In genomic region chr2:235863414-235863813, GRCh38 we compare ENCODE assay signal across 31 cellular contexts.
"Had no signal": no experiment of that assay in that cellular context is flagged by ENCODE, and none has a peak within 500 bp of the region (broad histone marks: within the 10 kb centered on the region; RNA-seq: fewer than 3 reads in every experiment).

No MANE protein-coding gene starts in this region.

- H3K36me3 Mint-ChIP-seq: activated naive CD4-positive, alpha-beta T cell treated with anti-CD3 and anti-CD28 coated beads, Interleukin-2, amount 50 U/mL, for 24 hours; activated naive CD8-positive, alpha-beta T cell treated with anti-CD3 and anti-CD28 coated beads for 36 hours had no signal

- FAIRE-seq: frontal cortex had no signal

- H3K27ac Mint-ChIP-seq: activated CD4-positive, alpha-beta memory T cell treated with anti-CD3 and anti-CD28 coated beads, Interleukin-2, amount 10 ng/mL, durations not matched to agents 7 days and 5 days; activated CD4-positive, alpha-beta T cell treated with anti-CD3 and anti-CD28 coated beads, Interleukin-2, amount 10 ng/mL, durations not matched to agents 7 days and 5 days; activated naive CD4-positive, alpha-beta T cell treated with anti-CD3 and anti-CD28 coated beads, Interleukin-2, amount 50 U/mL, for 24 hours; activated naive CD8-positive, alpha-beta T cell treated with anti-CD3 and anti-CD28 coated beads for 36 hours; activated naive CD8-positive, alpha-beta T cell treated with anti-CD3 and anti-CD28 coated beads, Interleukin-2, amount 50 U/mL, for 24 hours; activated T-cell treated with anti-CD3 and anti-CD28 coated beads, Interleukin-2, amount 50 U/mL, for 24 hours; activated T-cell treated with anti-CD3 and anti-CD28 coated beads, Interleukin-2, amount 50 U/mL, for 72 hours; dendritic cell treated with granulocyte-macrophage colony-stimulating factor and Interleukin-4, amounts not matched to agents 40 ng/mL and 50 ng/mL, for 4 days; endodermal cell had no signal

- H3K9me3 ChIP-seq: adrenal gland, body of pancreas, breast epithelium, colonic mucosa had no signal

- H3K36me3 ChIP-seq: adrenal gland, breast epithelium, cardiac muscle cell, colonic mucosa had no signal

- H3K4me1 Mint-ChIP-seq: activated CD4-positive, alpha-beta memory T cell treated with anti-CD3 and anti-CD28 coated beads, Interleukin-2, amount 10 ng/mL, durations not matched to agents 7 days and 5 days; activated CD4-positive, alpha-beta T cell treated with anti-CD3 and anti-CD28 coated beads, Interleukin-2, amount 10 ng/mL, durations not matched to agents 7 days and 5 days; activated naive CD4-positive, alpha-beta T cell treated with anti-CD3 and anti-CD28 coated beads, Interleukin-2, amount 50 U/mL, for 24 hours; activated naive CD8-positive, alpha-beta T cell treated with anti-CD3 and anti-CD28 coated beads for 36 hours; activated naive CD8-positive, alpha-beta T cell treated with anti-CD3 and anti-CD28 coated beads, Interleukin-2, amount 50 U/mL, for 24 hours had no signal

- DNase-seq: activated CD4-positive, alpha-beta memory T cell treated with anti-CD3 and anti-CD28 coated beads, Interleukin-2, amount 10 ng/mL, durations not matched to agents 7 days and 5 days; activated CD4-positive, alpha-beta T cell treated with anti-CD3 and anti-CD28 coated beads for 1 hour; activated CD4-positive, alpha-beta T cell treated with anti-CD3 and anti-CD28 coated beads for 4 hours; activated CD4-positive, alpha-beta T cell treated with anti-CD3 and anti-CD28 coated beads, Interleukin-2, amount 10 ng/mL, durations not matched to agents 7 days and 5 days; activated CD4-positive, alpha-beta T cell treated with anti-CD3 and anti-CD28 coated beads, Interleukin-2, amount 50 U/mL, for 4 hours; activated CD8-positive, alpha-beta memory T cell treated with anti-CD3 and anti-CD28 coated beads, Interleukin-2, amount 50 U/mL, for 48 hours; activated gamma-delta T cell; activated naive CD4-positive, alpha-beta T cell; activated naive CD8-positive, alpha-beta T cell treated with anti-CD3 and anti-CD28 coated beads for 36 hours; activated naive CD8-positive, alpha-beta T cell treated with anti-CD3 and anti-CD28 coated beads, Interleukin-2, amount 50 U/mL, for 24 hours; activated T-cell treated with anti-CD3 and anti-CD28 coated beads for 4 hours; activated T-cell treated with anti-CD3 and anti-CD28 coated beads, Interleukin-2, amount 50 U/mL, for 24 hours; activated T-cell treated with anti-CD3 and anti-CD28 coated beads, Interleukin-2, amount 50 U/mL, for 72 hours; adrenal gland; amygdala; aorta; body of pancreas; central memory CD4-positive, alpha-beta T cell; cerebellar nuclear complex; colonic mucosa; dorsolateral prefrontal cortex; effector memory CD4-positive, alpha-beta T cell; endodermal cell; foreskin fibroblast; T-helper 2 cell had no signal

- H3K9me3 Mint-ChIP-seq: activated CD4-positive, alpha-beta memory T cell treated with anti-CD3 and anti-CD28 coated beads, Interleukin-2, amount 10 ng/mL, durations not matched to agents 7 days and 5 days; activated CD4-positive, alpha-beta T cell treated with anti-CD3 and anti-CD28 coated beads, Interleukin-2, amount 10 ng/mL, durations not matched to agents 7 days and 5 days; activated naive CD4-positive, alpha-beta T cell treated with anti-CD3 and anti-CD28 coated beads, Interleukin-2, amount 50 U/mL, for 24 hours; activated naive CD8-positive, alpha-beta T cell treated with anti-CD3 and anti-CD28 coated beads for 36 hours; activated naive CD8-positive, alpha-beta T cell treated with anti-CD3 and anti-CD28 coated beads, Interleukin-2, amount 50 U/mL, for 24 hours; activated T-cell treated with anti-CD3 and anti-CD28 coated beads, Interleukin-2, amount 50 U/mL, for 24 hours; activated T-cell treated with anti-CD3 and anti-CD28 coated beads, Interleukin-2, amount 50 U/mL, for 72 hours; dendritic cell treated with granulocyte-macrophage colony-stimulating factor and Interleukin-4, amounts not matched to agents 40 ng/mL and 50 ng/mL, for 4 days; endodermal cell had no signal

- H3K4me1 ChIP-seq: adrenal gland, body of pancreas, breast epithelium, colonic mucosa had no signal

- H3K4me3 ChIP-seq: adrenal gland, body of pancreas, cardiac muscle cell, colonic mucosa, dorsolateral prefrontal cortex had no signal

- H3K4me3 Mint-ChIP-seq: activated CD4-positive, alpha-beta memory T cell treated with anti-CD3 and anti-CD28 coated beads, Interleukin-2, amount 10 ng/mL, durations not matched to agents 7 days and 5 days; activated CD4-positive, alpha-beta T cell treated with anti-CD3 and anti-CD28 coated beads, Interleukin-2, amount 10 ng/mL, durations not matched to agents 7 days and 5 days; activated naive CD4-positive, alpha-beta T cell treated with anti-CD3 and anti-CD28 coated beads, Interleukin-2, amount 50 U/mL, for 24 hours; activated naive CD8-positive, alpha-beta T cell treated with anti-CD3 and anti-CD28 coated beads for 36 hours; activated naive CD8-positive, alpha-beta T cell treated with anti-CD3 and anti-CD28 coated beads, Interleukin-2, amount 50 U/mL, for 24 hours; activated T-cell treated with anti-CD3 and anti-CD28 coated beads, Interleukin-2, amount 50 U/mL, for 24 hours; activated T-cell treated with anti-CD3 and anti-CD28 coated beads, Interleukin-2, amount 50 U/mL, for 72 hours; dendritic cell treated with granulocyte-macrophage colony-stimulating factor and Interleukin-4, amounts not matched to agents 40 ng/mL and 50 ng/mL, for 4 days; endodermal cell had no signal

- ATAC-seq: activated naive CD8-positive, alpha-beta T cell treated with anti-CD3 and anti-CD28 coated beads, Interleukin-2, amount 50 U/mL, for 24 hours; activated T-cell treated with anti-CD3 and anti-CD28 coated beads, Interleukin-2, amount 50 U/mL, for 72 hours; body of pancreas; esophagus mucosa had no signal

- H3K27me3 ChIP-seq: adrenal gland, body of pancreas, breast epithelium, cardiac muscle cell, colonic mucosa, dorsolateral prefrontal cortex had no signal

- H3K27ac ChIP-seq: adrenal gland, body of pancreas, breast epithelium, cardiac muscle cell, colonic mucosa, dorsolateral prefrontal cortex had no signal
